8 cellular contexts compared by ENCODE assay signal in genomic region chr2:83703598-83703997, GRCh38.
"Had no signal": no experiment of that assay in that cellular context is flagged by ENCODE, and none has a peak within 500 bp of the region (broad histone marks: within the 10 kb centered on the region; RNA-seq: fewer than 3 reads in every experiment).

No MANE protein-coding gene starts in this region.

- H3K9ac ChIP-seq: GM23248, KMS-11 had no signal

- FAIRE-seq: H54, HTR-8/SVneo had no signal

- DNase-seq: GM23248, GOT3, H9, HCEC 1CT, KBM-7 had no signal

- H3K27ac ChIP-seq: GM23248, KMS-11 had no signal

- H2AFZ ChIP-seq: GM23248 had no signal

- H3K4me2 ChIP-seq: KMS-11 had no signal

- H3K4me3 ChIP-seq: GM23248 had no signal
